Comparison of ENCODE assay signal across 1 cellular context in genomic region chr5:137923856-137924255, GRCh38.
TF ChIP-seq lines count a peak whose summit lies in the region.

No MANE protein-coding gene starts in this region.

TF ChIP-seq in endothelial cell of umbilical vein, 7 proteins besides CTCF, POLR2A, EP300 and RAD21:
- TF ChIP-seq MAX (IDR thresholded peaks at IDR 0.05; ENCODE audit: insufficient read depth, insufficient read length) (no peak), JUN (IDR thresholded peaks at IDR 0.05; ENCODE audit: borderline replicate concordance, insufficient read depth, insufficient read length, low read depth) (no peak), GATA2 (IDR thresholded peaks at IDR 0.05; ENCODE audit: insufficient read depth, insufficient read length, low read depth, low read length) (no peak), POLR2AphosphoS5 (IDR thresholded peaks at IDR 0.05; ENCODE audit: insufficient read depth, low read depth, low read length) (no peak), EZH2 (IDR thresholded peaks at IDR 0.05; ENCODE audit: borderline replicate concordance, low read depth, low read length, severe bottlenecking) (no peak), MYC (IDR thresholded peaks at IDR 0.05; ENCODE audit: low read depth, low read length) (no peak), FOS (IDR thresholded peaks at IDR 0.05; ENCODE audit: borderline replicate concordance, insufficient read depth, low read length) (no peak)
TF ChIP-seq in endothelial cell of umbilical vein: peak in this region for 0.
